ENCODE assay signal across 8 cellular contexts in genomic region chr18:32552421-32553030, GRCh38.
DNase-seq lines count a peak whose midpoint lies in the region; ATAC-seq and TF ChIP-seq lines count a peak whose summit lies in the region.

No MANE protein-coding gene starts in this region.

- H3K9me3 ChIP-seq in BE2C = no peaks in the 10 kb centered on the region

- H3K27ac Mint-ChIP-seq in activated CD4-positive, alpha-beta T cell treated with anti-CD3 and anti-CD28 coated beads for 36 hours = no peak overlapping the region
- no peak overlapping the region for H3K27ac Mint-ChIP-seq in memory B cell

- no peaks in the 10 kb centered on the region for H3K36me3 ChIP-seq in BE2C

- no peaks in the 10 kb centered on the region for H3K4me1 ChIP-seq in BE2C

- DNase-seq in BE2C = peak; percentile 37
- peak; percentile 53 for DNase-seq in NCI-H345 treated with DMSO at 0.1 percent for 48 hours (lab: John Stamatoyannopoulos, UW; ENCODE audit: unreplicated experiment)
- peak; percentile 71 for DNase-seq in activated CD4-positive, alpha-beta T cell treated with anti-CD3 and anti-CD28 coated beads for 36 hours
- DNase-seq in dorsolateral prefrontal cortex = peak in 6 of 10 donors; percentile 26 to 64 (median 48)
- DNase-seq in memory B cell (ENCODE audit: low spot score in 2 of 2) = peak; percentile 37 to 46
- peak; percentile 3 to 14 for DNase-seq in stimulated activated CD8-positive, alpha-beta memory T cell treated with anti-CD3 and anti-CD28 coated beads, Interleukin-7, amount 100 ng/mL, for 1 hour (ENCODE audit: low read depth in 2 of 2)

- no peaks in the 10 kb centered on the region for H3K36me3 Mint-ChIP-seq in activated CD4-positive, alpha-beta T cell treated with anti-CD3 and anti-CD28 coated beads for 36 hours (ENCODE audit: low read depth)
- H3K36me3 Mint-ChIP-seq in memory B cell = no peaks in the 10 kb centered on the region

- POLR2A ChIA-PET in activated CD4-positive, alpha-beta T cell treated with anti-CD3 and anti-CD28 coated beads for 36 hours (lab: Charles Lee) = interaction anchor here (0.9 kb wide), 1 partner anchor 281 kb away, joined by 3 read pairs; no protein-coding TSS in a partner anchor

- no peaks in the 10 kb centered on the region for H3K4me1 Mint-ChIP-seq in activated CD4-positive, alpha-beta T cell treated with anti-CD3 and anti-CD28 coated beads for 36 hours
- H3K4me1 Mint-ChIP-seq in memory B cell = peaks cover 4% of the 10 kb centered on the region

- peaks cover 16% of the 10 kb centered on the region for H3K27me3 Mint-ChIP-seq in activated CD4-positive, alpha-beta T cell treated with anti-CD3 and anti-CD28 coated beads for 36 hours
- peaks cover 6% of the 10 kb centered on the region for H3K27me3 Mint-ChIP-seq in memory B cell

- H3K27me3 ChIP-seq in BE2C = no peaks in the 10 kb centered on the region
- no peaks in the 10 kb centered on the region for H3K27me3 ChIP-seq in dorsolateral prefrontal cortex

- intact Hi-C loops in activated CD4-positive, alpha-beta T cell treated with anti-CD3 and anti-CD28 coated beads for 36 hours (cut with DNase I, micrococcal nuclease) = loop anchor here (1.0 to 10.0 kb wide), 7 partner anchors 80 to 812 kb away; partner anchors contain the start of gene GAREM1 (in 1 of the 2)
- intact Hi-C loops in dorsolateral prefrontal cortex (cut with DNase I) = loop anchor here (2.0 to 5.0 kb wide), 2 partner anchors 280 to 394 kb away; no protein-coding TSS in a partner anchor

- ATAC-seq in GM18909 (IDR thresholded peaks at IDR 0.05; ENCODE audit: poor library complexity, unreplicated experiment) (peak; percentile 85), HG03108 (IDR thresholded peaks at IDR 0.05; ENCODE audit: unreplicated experiment) (peak; percentile 76), memory B cell (ENCODE audit: low read depth) (peak; percentile 78)
- ATAC-seq in activated CD4-positive, alpha-beta T cell treated with anti-CD3 and anti-CD28 coated beads for 36 hours = peak; percentile 68

- H3K27ac ChIP-seq in dorsolateral prefrontal cortex = no peak overlapping the region

- H3K9me3 Mint-ChIP-seq in activated CD4-positive, alpha-beta T cell treated with anti-CD3 and anti-CD28 coated beads for 36 hours (ENCODE audit: low read depth) = no peaks in the 10 kb centered on the region
- no peaks in the 10 kb centered on the region for H3K9me3 Mint-ChIP-seq in memory B cell

- H3K4me3 ChIP-seq in BE2C (ENCODE audit: low read depth, low read length) (no peak overlapping the region), dorsolateral prefrontal cortex (no peak overlapping the region)

- CTCF ChIA-PET in activated CD4-positive, alpha-beta T cell treated with anti-CD3 and anti-CD28 coated beads for 36 hours (lab: Charles Lee) = interaction anchor here (0.5 to 8.1 kb wide), 23 partner anchors 10 to 563 kb away, joined by 3 to 98 read pairs (median 4); partner anchors contain the start of gene GAREM1

- H3K4me3 Mint-ChIP-seq in activated CD4-positive, alpha-beta T cell treated with anti-CD3 and anti-CD28 coated beads for 36 hours = no peak overlapping the region
- no peak overlapping the region for H3K4me3 Mint-ChIP-seq in memory B cell

- peak; percentile 58 for TF ChIP-seq CTCF in BE2C (IDR thresholded peaks at IDR 0.05; ENCODE audit: low read depth, low read length)
- TF ChIP-seq CTCF in dorsolateral prefrontal cortex (IDR thresholded peaks at IDR 0.05 in 54 of 56, conservative IDR thresholded peaks at IDR 0.05 in 2 of 56; ENCODE audit: low read depth in 1 of 56, partially characterized antibody in 56 of 56) = peak; percentile 54 to 90 (median 78)

Comparison
In these comparisons a context has a peak if more than half of its experiments do, and no peak if none do; other contexts are left out.
1. DNase-seq: peak in every context shown above with its lines; median percentile 71 in activated CD4-positive, alpha-beta T cell treated with anti-CD3 and anti-CD28 coated beads for 36 hours; 53 in NCI-H345 treated with DMSO at 0.1 percent for 48 hours; 48 in dorsolateral prefrontal cortex; 42 in memory B cell; 37 in BE2C; 8 in stimulated activated CD8-positive, alpha-beta memory T cell treated with anti-CD3 and anti-CD28 coated beads, Interleukin-7, amount 100 ng/mL, for 1 hour.